In the genomic region with DNA sequence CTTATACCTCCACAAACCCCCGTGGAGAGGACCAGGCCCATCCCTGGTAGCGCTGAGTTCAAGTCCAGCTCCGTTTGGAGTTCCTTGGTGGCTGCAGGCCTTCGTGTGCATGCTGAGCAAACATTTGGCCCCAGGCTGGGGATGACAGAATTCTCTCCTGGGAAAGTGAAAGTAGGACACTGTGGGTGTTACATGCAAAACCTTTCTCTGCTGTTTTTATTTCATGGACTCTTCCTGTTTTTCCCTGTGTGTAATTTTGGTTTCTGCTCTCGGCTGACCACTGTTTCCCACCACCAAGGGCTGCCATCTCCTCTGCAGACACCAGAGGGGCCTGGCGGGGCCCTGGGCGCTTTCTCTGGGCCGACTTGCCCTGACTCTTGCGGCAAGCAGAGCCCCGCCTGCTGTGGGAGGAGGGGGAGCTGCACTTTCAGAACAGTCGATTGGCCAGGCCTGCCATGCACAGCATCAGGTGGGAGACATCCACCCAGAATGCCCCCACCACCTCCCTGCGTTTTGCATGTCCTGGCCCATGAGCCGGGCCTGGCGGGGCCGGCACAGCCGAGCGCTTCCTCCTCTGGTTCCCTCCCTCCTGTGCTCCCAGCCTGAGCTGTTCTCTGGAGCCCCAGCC, we compare ENCODE assay signal across 8 cellular contexts.
DNase-seq lines count a peak whose midpoint lies in the region; ATAC-seq and TF ChIP-seq lines count a peak whose summit lies in the region.

No MANE protein-coding gene starts in this region.

- H3K36me3 Mint-ChIP-seq in CD8-positive, alpha-beta T cell: no peaks in the 10 kb centered on the region
- H3K36me3 Mint-ChIP-seq in activated naive CD4-positive, alpha-beta T cell treated with anti-CD3 and anti-CD28 coated beads for 36 hours (ENCODE audit: low read depth): no peaks in the 10 kb centered on the region

- intact Hi-C loops in CD8-positive, alpha-beta T cell (cut with DNase I, micrococcal nuclease): loop anchor here (10.0 kb wide), 2 partner anchors 103 to 303 kb away; a partner anchor contains a TSS
- intact Hi-C loops in activated naive CD4-positive, alpha-beta T cell treated with anti-CD3 and anti-CD28 coated beads for 36 hours (cut with micrococcal nuclease): loop anchor here (10.0 kb wide), 1 partner anchor 413 kb away; no protein-coding TSS in a partner anchor
- intact Hi-C loops in heart right ventricle (cut with DNase I): loop anchor here in 4 of 10 donors (5.0 to 10.0 kb wide), 3 partner anchors 103 to 120 kb away; a partner anchor contains a TSS

- peak overlapping the region; percentile 28 for H3K4me3 ChIP-seq in CD8-positive, alpha-beta T cell (ENCODE audit: low read depth, low read length)
- H3K4me3 ChIP-seq in HUES64 (ENCODE audit: low read length): no peak overlapping the region
- peak overlapping the region; percentile 12 to 48 (median 32) for H3K4me3 ChIP-seq in heart right ventricle

- peak overlapping the region; percentile 55 for H3K27ac Mint-ChIP-seq in CD8-positive, alpha-beta T cell
- peak overlapping the region; percentile 61 for H3K27ac Mint-ChIP-seq in activated naive CD4-positive, alpha-beta T cell treated with anti-CD3 and anti-CD28 coated beads for 36 hours

- H3K36me3 ChIP-seq in CD8-positive, alpha-beta T cell (ENCODE audit: insufficient read depth, low read length): no peaks in the 10 kb centered on the region
- H3K36me3 ChIP-seq in HUES64 (ENCODE audit: insufficient read depth, low read length): peaks cover 28% of the 10 kb centered on the region
- H3K36me3 ChIP-seq in heart right ventricle: no peaks in the 10 kb centered on the region

- DNase-seq in CD8-positive, alpha-beta T cell: peak in 4 of 7 experiments; percentile 25 to 63 (median 40)
- peak; percentile 63 for DNase-seq in activated naive CD4-positive, alpha-beta T cell treated with anti-CD3 and anti-CD28 coated beads for 36 hours
- peak; percentile 53 to 54 for DNase-seq in heart right ventricle
- DNase-seq in renal cortical epithelial cell (ENCODE audit: low read depth): peak; percentile 51
- no peak for DNase-seq in NK-92 treated with Interleukin-12 subunit alpha and Interleukin-12 subunit beta, amount 100 ng/mL, for 24 hours (lab: John Stamatoyannopoulos, UW)
- DNase-seq in pons (ENCODE audit: low spot score): no peak

- peak; percentile 77 for ATAC-seq in CD8-positive, alpha-beta T cell
- ATAC-seq in GM21360 (IDR thresholded peaks at IDR 0.05; ENCODE audit: unreplicated experiment): peak; percentile 60
- ATAC-seq in heart right ventricle: peak; percentile 70 to 85 (median 80)

- H3K9me3 ChIP-seq in CD8-positive, alpha-beta T cell (ENCODE audit: low read length): no peaks in the 10 kb centered on the region
- no peaks in the 10 kb centered on the region for H3K9me3 ChIP-seq in HUES64 (ENCODE audit: insufficient read depth, low read depth, low read length)
- no peaks in the 10 kb centered on the region for H3K9me3 ChIP-seq in heart right ventricle

- no peak overlapping the region for H3K9ac ChIP-seq in HUES64 (ENCODE audit: low read depth, low read length)

- H3K27me3 Mint-ChIP-seq in CD8-positive, alpha-beta T cell (ENCODE audit: low read depth): no peaks in the 10 kb centered on the region
- no peaks in the 10 kb centered on the region for H3K27me3 Mint-ChIP-seq in activated naive CD4-positive, alpha-beta T cell treated with anti-CD3 and anti-CD28 coated beads for 36 hours (ENCODE audit: low read depth)

- no peak for TF ChIP-seq CTCF in CD8-positive, alpha-beta T cell (IDR thresholded peaks at IDR 0.05)
- peak in 5 of 9 donors; percentile 14 to 39 (median 31) for TF ChIP-seq CTCF in heart right ventricle (IDR thresholded peaks at IDR 0.05)

- CTCF ChIA-PET in CD8-positive, alpha-beta T cell (lab: Charles Lee): interaction anchor here (0.7 to 1.6 kb wide), 4 partner anchors 10 to 174 kb away, joined by 3 to 4 read pairs (median 4); no protein-coding TSS in a partner anchor
- CTCF ChIA-PET in activated naive CD4-positive, alpha-beta T cell treated with anti-CD3 and anti-CD28 coated beads for 36 hours (lab: Charles Lee): interaction anchor here (0.6 to 1.4 kb wide), 3 partner anchors 30 to 1492 kb away, joined by 3 to 5 read pairs (median 4); no protein-coding TSS in a partner anchor

- peak overlapping the region; percentile 76 for H3K4me3 Mint-ChIP-seq in CD8-positive, alpha-beta T cell
- peak overlapping the region; percentile 48 for H3K4me3 Mint-ChIP-seq in activated naive CD4-positive, alpha-beta T cell treated with anti-CD3 and anti-CD28 coated beads for 36 hours

- no peaks in the 10 kb centered on the region for H3K9me3 Mint-ChIP-seq in CD8-positive, alpha-beta T cell
- H3K9me3 Mint-ChIP-seq in activated naive CD4-positive, alpha-beta T cell treated with anti-CD3 and anti-CD28 coated beads for 36 hours: no peaks in the 10 kb centered on the region

- H3K4me1 ChIP-seq in CD8-positive, alpha-beta T cell (ENCODE audit: insufficient read depth, low read length): peaks cover 5% of the 10 kb centered on the region
- H3K4me1 ChIP-seq in HUES64 (ENCODE audit: insufficient read depth, low read length) (peaks cover 26% of the 10 kb centered on the region; the same call in 1 of the 2 replicates), heart right ventricle (peaks cover 12 to 23% (median 21%) of the 10 kb centered on the region in 9 donors)

- peaks cover 7% of the 10 kb centered on the region for H3K4me1 Mint-ChIP-seq in CD8-positive, alpha-beta T cell (ENCODE audit: low read depth)
- H3K4me1 Mint-ChIP-seq in activated naive CD4-positive, alpha-beta T cell treated with anti-CD3 and anti-CD28 coated beads for 36 hours (ENCODE audit: low read depth): peaks cover 13% of the 10 kb centered on the region

- POLR2A ChIA-PET in CD8-positive, alpha-beta T cell (lab: Charles Lee): no interaction called here

- WGBS in HUES64: 67% methylated on average over 17 of the region's 17 CpGs
- WGBS in heart right ventricle, 2 donors: 28 to 42% methylated on average over 17 of the region's 17 CpGs

- no peak overlapping the region for H3K27ac ChIP-seq in CD8-positive, alpha-beta T cell (ENCODE audit: low read depth, low read length)
- H3K27ac ChIP-seq in HUES64 (ENCODE audit: low read depth, low read length): 0 out of 2 replicates have a peak overlapping the region, but pooled peaks have one; percentile 12
- H3K27ac ChIP-seq in heart right ventricle: peak overlapping the region; percentile 51 to 84 (median 80)

- no peaks in the 10 kb centered on the region for H3K27me3 ChIP-seq in CD8-positive, alpha-beta T cell (ENCODE audit: insufficient read depth, low read length)
- no peaks in the 10 kb centered on the region for H3K27me3 ChIP-seq in HUES64 (ENCODE audit: insufficient read depth, low read length)
- H3K27me3 ChIP-seq in heart right ventricle: no peaks in the 10 kb centered on the region

Comparison
In these comparisons a context has a peak if more than half of its experiments do, and no peak if none do; other contexts are left out.
1. DNase-seq: peak in CD8-positive, alpha-beta T cell (4 of 7), activated naive CD4-positive, alpha-beta T cell treated with anti-CD3 and anti-CD28 coated beads for 36 hours (single experiment), heart right ventricle (2 of 2) and renal cortical epithelial cell (single experiment); none in NK-92 treated with Interleukin-12 subunit alpha and Interleukin-12 subunit beta, amount 100 ng/mL, for 24 hours (single experiment) and pons (single experiment).
2. Peak in every context shown above with its lines, with median percentiles within 50 percentile points of each other: ATAC-seq.